Comparison of ENCODE assay signal across 11 cellular contexts in the genomic region with DNA sequence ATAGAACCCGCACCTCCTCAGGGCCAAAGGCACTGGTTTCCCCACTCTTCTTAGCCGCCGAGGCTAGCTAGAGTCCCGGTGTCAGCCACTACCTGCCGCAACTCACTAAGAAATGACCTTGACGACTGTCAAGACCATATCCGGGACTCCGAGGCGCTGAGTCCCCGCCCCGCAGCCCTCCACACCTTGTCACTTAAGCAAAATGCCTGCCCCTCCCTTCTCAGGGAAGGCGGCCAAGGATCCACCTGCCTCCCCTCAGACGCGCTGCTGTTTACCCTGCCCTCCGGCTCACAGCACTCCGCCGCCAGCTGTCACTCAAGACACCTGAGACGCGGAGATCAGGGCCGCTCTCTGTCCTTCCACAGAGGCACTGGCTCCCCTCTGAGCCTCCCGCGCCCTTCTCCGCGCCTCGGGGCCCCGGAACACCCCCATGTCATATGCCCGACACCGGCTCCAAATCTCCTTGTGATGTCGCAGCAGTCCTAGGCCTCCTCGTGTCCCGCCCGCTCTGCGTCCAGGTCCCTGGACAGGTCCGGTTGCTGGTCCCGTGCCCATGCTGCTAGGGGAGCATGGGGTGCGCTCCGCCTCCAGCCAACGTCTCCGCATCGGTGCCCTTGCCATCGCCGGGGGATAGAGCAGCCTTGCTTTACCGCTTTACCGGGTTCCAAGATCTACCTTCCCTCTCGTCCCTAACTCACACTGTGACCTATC. TPM values are rescaled to one million over a fixed set of nuclear protein-coding genes. Genes with fewer than 3 reads are reported as not detected.
A peak's percentile ranks its signal among the peaks of the same experiment; 100 is the strongest.
DNase-seq lines count a peak whose midpoint lies in the region; ATAC-seq and TF ChIP-seq lines count a peak whose summit lies in the region.
"Had no signal": no experiment of that assay in that cellular context is flagged by ENCODE, and none has a peak within 500 bp of the region (broad histone marks: within the 10 kb centered on the region; RNA-seq: fewer than 3 reads in every experiment).

No MANE protein-coding gene starts in this region.

- peak overlapping the region; percentile 88 for H3K18ac ChIP-seq in neuronal stem cell (ENCODE audit: low read length)

- no peak for ATAC-seq in GM19395 (IDR thresholded peaks at IDR 0.05; ENCODE audit: unreplicated experiment)
- no peak for ATAC-seq in GM19351 (IDR thresholded peaks at IDR 0.05; ENCODE audit: unreplicated experiment)
- no peak for ATAC-seq in GM21786 (IDR thresholded peaks at IDR 0.05; ENCODE audit: unreplicated experiment)

- H3K4me2 ChIP-seq in neuronal stem cell (ENCODE audit: insufficient read depth, low read length, poor library complexity, severe bottlenecking): peak overlapping the region; percentile 89
- H3K4me2 ChIP-seq: SK-N-SH had no signal

- H3K9ac ChIP-seq in neuronal stem cell (ENCODE audit: low read depth, low read length, poor library complexity): peak overlapping the region; percentile 65
- H3K9ac ChIP-seq: SK-N-SH had no signal

- peak overlapping the region; percentile 86 for H3K23ac ChIP-seq in neuronal stem cell (ENCODE audit: low read depth, low read length, poor library complexity)

- TF ChIP-seq CTCF in GM10248 (IDR thresholded peaks at IDR 0.05; ENCODE audit: control extremely low read depth, extremely low read depth, low read depth, missing control alignments): no peak
- TF ChIP-seq CTCF in dorsolateral prefrontal cortex (IDR thresholded peaks at IDR 0.05 in 54 of 56, conservative IDR thresholded peaks at IDR 0.05 in 2 of 56; ENCODE audit: low read depth in 1 of 56, partially characterized antibody in 56 of 56): peak in 6 of 56 donors; percentile 0 to 7 (median 4)

- H2BK5ac ChIP-seq in neuronal stem cell (ENCODE audit: low read length): no peak overlapping the region

- H3K27me3 ChIP-seq in dorsolateral prefrontal cortex (peaks cover 0 to 32% (median 7%) of the 10 kb centered on the region in 45 donors), neuronal stem cell (ENCODE audit: control insufficient read depth in 3 of 3, insufficient read depth in 3 of 3, low read depth in 1 of 3, low read length in 3 of 3) (peaks cover 6 to 30% (median 26%) of the 10 kb centered on the region in 3 experiments)
- H3K27me3 ChIP-seq: ovary had no signal

- H3K4me3 ChIP-seq in dorsolateral prefrontal cortex: peak overlapping the region; percentile 24 to 78 (median 59)
- peak overlapping the region in 1 of 2 donors; percentile 79 for H3K4me3 ChIP-seq in neuronal stem cell (ENCODE audit: low read length in 2 of 2)
- H3K4me3 ChIP-seq: ovary had no signal

- H3K36me3 Mint-ChIP-seq in activated CD4-positive, alpha-beta memory T cell treated with anti-CD3 and anti-CD28 coated beads for 36 hours: peaks cover 8% of the 10 kb centered on the region

- H3K14ac ChIP-seq in neuronal stem cell (ENCODE audit: low read length): no peak overlapping the region

- H3K4me1 ChIP-seq in neuronal stem cell (ENCODE audit: control insufficient read depth in 2 of 2, insufficient read depth in 1 of 2, low read depth in 1 of 2, low read length in 2 of 2): peaks cover 0 to 6% of the 10 kb centered on the region in 2 donors

- H4K8ac ChIP-seq in neuronal stem cell (ENCODE audit: low read depth, low read length): no peak overlapping the region

- H2BK15ac ChIP-seq in neuronal stem cell (ENCODE audit: low read length): no peak overlapping the region

- H3K27ac Mint-ChIP-seq in activated CD4-positive, alpha-beta memory T cell treated with anti-CD3 and anti-CD28 coated beads for 36 hours: no peak overlapping the region

- peaks cover 9% of the 10 kb centered on the region for H3K9me3 Mint-ChIP-seq in activated CD4-positive, alpha-beta memory T cell treated with anti-CD3 and anti-CD28 coated beads for 36 hours

- no peaks in the 10 kb centered on the region for H3K79me1 ChIP-seq in neuronal stem cell (ENCODE audit: low read depth, low read length)

- peak overlapping the region; percentile 53 for H2AFZ ChIP-seq in neuronal stem cell (ENCODE audit: low read length)

- no peaks in the 10 kb centered on the region for H3K4me1 Mint-ChIP-seq in activated CD4-positive, alpha-beta memory T cell treated with anti-CD3 and anti-CD28 coated beads for 36 hours (ENCODE audit: low read depth)

- peaks cover 21% of the 10 kb centered on the region for H3K27me3 Mint-ChIP-seq in activated CD4-positive, alpha-beta memory T cell treated with anti-CD3 and anti-CD28 coated beads for 36 hours

- no peak overlapping the region for H2BK12ac ChIP-seq in neuronal stem cell (ENCODE audit: low read length)

- WGBS in neuronal stem cell (ENCODE audit: extremely low coverage in 2 of 2, insufficient read length in 2 of 2, insufficient replicate concordance in 1 of 2), 2 donors: no CpG with 5 or more reads among the region's 45 CpGs

- POLR2A ChIA-PET in GM10248 (lab: Yijun Ruan, JAX): no interaction called here
- POLR2A ChIA-PET in activated CD4-positive, alpha-beta memory T cell treated with anti-CD3 and anti-CD28 coated beads for 36 hours (lab: Charles Lee): no interaction called here

- H3K27ac ChIP-seq in dorsolateral prefrontal cortex (peak overlapping the region in 24 of 59 donors; percentile 9 to 67 (median 38)), neuronal stem cell (replicated peaks; ENCODE audit: low read length) (no peak overlapping the region)
- H3K27ac ChIP-seq: ovary had no signal

- H4K91ac ChIP-seq in neuronal stem cell (ENCODE audit: low read depth, low read length, poor library complexity): no peak overlapping the region

- no peak overlapping the region for H2BK120ac ChIP-seq in neuronal stem cell (ENCODE audit: low read depth, low read length)

- DNase-seq in GM10248 (ENCODE audit: extremely low spot score) (peak; percentile 16), NCI-H187 (lab: John Stamatoyannopoulos, UW) (peak; percentile 25), dorsolateral prefrontal cortex (peak in 2 of 10 donors; percentile 17 to 45), neuronal stem cell (ENCODE audit: low spot score) (no peak)
- DNase-seq in activated CD4-positive, alpha-beta memory T cell treated with anti-CD3 and anti-CD28 coated beads for 36 hours: no peak
- DNase-seq: ovary had no signal

- CTCF ChIA-PET in GM10248 (lab: Yijun Ruan, JAX): no interaction called here
- CTCF ChIA-PET in activated CD4-positive, alpha-beta memory T cell treated with anti-CD3 and anti-CD28 coated beads for 36 hours (lab: Charles Lee): no interaction called here

- intact Hi-C loops in dorsolateral prefrontal cortex (cut with DNase I): no loop called here
- intact Hi-C loops in activated CD4-positive, alpha-beta memory T cell treated with anti-CD3 and anti-CD28 coated beads for 36 hours (cut with micrococcal nuclease): no loop called here

- H3K4me3 Mint-ChIP-seq in activated CD4-positive, alpha-beta memory T cell treated with anti-CD3 and anti-CD28 coated beads for 36 hours: no peak overlapping the region

- H3K36me3 ChIP-seq in neuronal stem cell (replicated peaks in 1 of 2; ENCODE audit: control insufficient read depth in 2 of 2, insufficient read depth in 2 of 2, low read length in 2 of 2): no peaks in the 10 kb centered on the region
- H3K36me3 ChIP-seq: ovary had no signal

- H3K4ac ChIP-seq in neuronal stem cell (ENCODE audit: low read length): no peak overlapping the region

- no peaks in the 10 kb centered on the region for H3K9me3 ChIP-seq in neuronal stem cell (replicated peaks in 1 of 2; ENCODE audit: control insufficient read depth in 2 of 2, insufficient read depth in 1 of 2, low read depth in 1 of 2, low read length in 2 of 2)
- H3K9me3 ChIP-seq: ovary, SK-N-SH had no signal

- peak overlapping the region; percentile 10 for H2AK5ac ChIP-seq in neuronal stem cell (ENCODE audit: low read depth, low read length)

RNA-seq across cellular contexts. Expression of a gene that starts 32.5 kb away (rescaled TPM):
- not detected for total RNA-seq in dorsolateral prefrontal cortex
- not detected for polyA plus RNA-seq in neuronal stem cell (2013, experiment 1 of 2)
- not detected for polyA plus RNA-seq in neuronal stem cell (2013, experiment 2 of 2)
- total RNA-seq in activated CD4-positive, alpha-beta memory T cell treated with anti-CD3 and anti-CD28 coated beads for 36 hours: not detected
- total RNA-seq: HT-29 had no signal
- polyA plus RNA-seq: SK-N-SH had no signal

Comparison
In these comparisons a context has a peak if more than half of its experiments do, and no peak if none do; other contexts are left out.
1. DNase-seq: peak in GM10248 (single experiment) and NCI-H187 (2 of 2); none in neuronal stem cell (single experiment) and activated CD4-positive, alpha-beta memory T cell treated with anti-CD3 and anti-CD28 coated beads for 36 hours (single experiment).